In the genomic region with DNA sequence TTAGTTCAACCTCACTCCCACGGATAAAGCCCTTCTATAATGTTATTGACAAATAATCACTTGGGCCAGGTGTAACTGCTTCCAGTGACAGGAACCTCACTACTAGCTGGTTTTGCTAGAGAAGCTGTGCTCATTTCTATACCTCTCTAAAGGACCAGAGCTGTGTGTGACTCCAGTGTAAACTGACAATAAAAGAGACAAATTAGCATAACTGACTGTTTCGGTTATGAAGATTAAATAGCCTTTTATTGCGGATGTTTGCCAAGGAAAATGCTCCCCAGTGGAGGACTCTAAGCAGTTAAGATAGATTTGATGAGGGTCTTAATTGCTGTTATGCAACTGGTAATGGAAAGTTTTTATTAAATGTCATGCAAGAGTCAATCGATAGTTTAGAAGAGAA, we compare ENCODE assay signal across 28 cellular contexts.
"Had no signal": no experiment of that assay in that cellular context is flagged by ENCODE, and none has a peak within 500 bp of the region (broad histone marks: within the 10 kb centered on the region; RNA-seq: fewer than 3 reads in every experiment).

No MANE protein-coding gene starts in this region.

- H3K27ac ChIP-seq: ascending aorta, brain microvascular endothelial cell, colonic mucosa, dorsolateral prefrontal cortex, left lung, right lobe of liver, skin epidermis, stomach, suprapubic skin, tibial nerve, VCaP had no signal

- H3K9me3 Mint-ChIP-seq: activated CD4-positive, alpha-beta T cell treated with anti-CD3 and anti-CD28 coated beads, Interleukin-2, amount 10 ng/mL, durations not matched to agents 7 days and 5 days; activated naive CD4-positive, alpha-beta T cell treated with anti-CD3 and anti-CD28 coated beads, Interleukin-2, amount 50 U/mL, for 72 hours; activated T-helper 17 cell treated with anti-CD3 and anti-CD28 coated beads, Interleukin-2, amount 50 U/mL, for 72 hours; central memory CD8-positive, alpha-beta T cell; effector memory CD8-positive, alpha-beta T cell; immature natural killer cell had no signal

- H3K4me3 ChIP-seq: ascending aorta, colonic mucosa, dorsolateral prefrontal cortex, left lung, lung, right lobe of liver, skin epidermis, stomach, suprapubic skin, tibial nerve had no signal

- H3K27me3 ChIP-seq: ascending aorta, brain microvascular endothelial cell, colonic mucosa, dorsolateral prefrontal cortex, left lung, right lobe of liver, stomach, suprapubic skin, tibial nerve had no signal

- FAIRE-seq: endothelial cell of umbilical vein had no signal

- H3K36me3 ChIP-seq: ascending aorta, brain microvascular endothelial cell, colonic mucosa, left lung, right lobe of liver, stomach, suprapubic skin, tibial nerve had no signal

- H3K4me1 Mint-ChIP-seq: activated CD4-positive, alpha-beta T cell treated with anti-CD3 and anti-CD28 coated beads, Interleukin-2, amount 10 ng/mL, durations not matched to agents 7 days and 5 days; activated T-helper 17 cell treated with anti-CD3 and anti-CD28 coated beads, Interleukin-2, amount 50 U/mL, for 72 hours; central memory CD8-positive, alpha-beta T cell; immature natural killer cell; neural crest cell; stimulated activated memory B cell treated with anti-CD40 and anti-IgM and Interleukin-4, amounts not matched to agents 10 μg/mL and 1 μg/mL and 100 μg/mL, for 72 hours had no signal

- DNase-seq: activated CD4-positive, alpha-beta T cell treated with anti-CD3 and anti-CD28 coated beads, Interleukin-2, amount 10 ng/mL, durations not matched to agents 7 days and 5 days; activated CD4-positive, CD25-positive, alpha-beta regulatory T cell treated with anti-CD3 and anti-CD28 coated beads, Interleukin-2, amount 50 U/mL, for 72 hours; activated CD8-positive, alpha-beta T cell treated with anti-CD3 and anti-CD28 coated beads, Interleukin-2, amount 10 ng/mL, durations not matched to agents 7 days and 5 days; brain microvascular endothelial cell; colonic mucosa; dorsolateral prefrontal cortex; effector memory CD8-positive, alpha-beta T cell; foreskin melanocyte; immature natural killer cell; left lung; naive thymus-derived CD4-positive, alpha-beta T cell; occipital lobe; right lobe of liver; stimulated activated CD4-positive, alpha-beta T cell treated with anti-CD3 and anti-CD28 coated beads, Interleukin-2, amount 100 ng/mL, for 24 hours; stomach had no signal

- H3K27me3 Mint-ChIP-seq: activated CD4-positive, alpha-beta T cell treated with anti-CD3 and anti-CD28 coated beads, Interleukin-2, amount 10 ng/mL, durations not matched to agents 7 days and 5 days; activated T-helper 17 cell treated with anti-CD3 and anti-CD28 coated beads, Interleukin-2, amount 50 U/mL, for 72 hours; stimulated activated memory B cell treated with anti-CD40 and anti-IgM and Interleukin-4, amounts not matched to agents 10 μg/mL and 1 μg/mL and 100 μg/mL, for 72 hours had no signal

- H3K9me3 ChIP-seq: ascending aorta, colonic mucosa, left lung, right lobe of liver, stomach, suprapubic skin had no signal

- H3K4me1 ChIP-seq: ascending aorta, colonic mucosa, left lung, right lobe of liver, stomach, suprapubic skin, tibial nerve had no signal

- ATAC-seq: activated CD8-positive, alpha-beta T cell treated with anti-CD3 and anti-CD28 coated beads, Interleukin-2, amount 10 ng/mL, durations not matched to agents 7 days and 5 days; activated naive CD4-positive, alpha-beta T cell treated with anti-CD3 and anti-CD28 coated beads, Interleukin-2, amount 50 U/mL, for 72 hours; activated T-helper 17 cell treated with anti-CD3 and anti-CD28 coated beads, Interleukin-2, amount 50 U/mL, for 72 hours; effector memory CD8-positive, alpha-beta T cell; esophagus mucosa; left lung; naive thymus-derived CD4-positive, alpha-beta T cell; right lobe of liver; stimulated activated memory B cell treated with anti-CD40 and anti-IgM and Interleukin-4, amounts not matched to agents 10 μg/mL and 1 μg/mL and 100 μg/mL, for 72 hours had no signal

- H3K36me3 Mint-ChIP-seq: activated naive CD4-positive, alpha-beta T cell treated with anti-CD3 and anti-CD28 coated beads, Interleukin-2, amount 50 U/mL, for 72 hours; naive thymus-derived CD4-positive, alpha-beta T cell; stimulated activated memory B cell treated with anti-CD40 and anti-IgM and Interleukin-4, amounts not matched to agents 10 μg/mL and 1 μg/mL and 100 μg/mL, for 72 hours had no signal

- H3K4me3 Mint-ChIP-seq: activated CD4-positive, alpha-beta T cell treated with anti-CD3 and anti-CD28 coated beads, Interleukin-2, amount 10 ng/mL, durations not matched to agents 7 days and 5 days; activated CD8-positive, alpha-beta T cell treated with anti-CD3 and anti-CD28 coated beads, Interleukin-2, amount 10 ng/mL, durations not matched to agents 7 days and 5 days; activated T-helper 17 cell treated with anti-CD3 and anti-CD28 coated beads, Interleukin-2, amount 50 U/mL, for 72 hours; central memory CD8-positive, alpha-beta T cell; effector memory CD8-positive, alpha-beta T cell; immature natural killer cell; naive thymus-derived CD4-positive, alpha-beta T cell; neural crest cell; stimulated activated memory B cell treated with anti-CD40 and anti-IgM and Interleukin-4, amounts not matched to agents 10 μg/mL and 1 μg/mL and 100 μg/mL, for 72 hours had no signal

- H3K27ac Mint-ChIP-seq: activated CD4-positive, alpha-beta T cell treated with anti-CD3 and anti-CD28 coated beads, Interleukin-2, amount 10 ng/mL, durations not matched to agents 7 days and 5 days; activated CD8-positive, alpha-beta T cell treated with anti-CD3 and anti-CD28 coated beads, Interleukin-2, amount 10 ng/mL, durations not matched to agents 7 days and 5 days; activated naive CD4-positive, alpha-beta T cell treated with anti-CD3 and anti-CD28 coated beads, Interleukin-2, amount 50 U/mL, for 72 hours; activated T-helper 17 cell treated with anti-CD3 and anti-CD28 coated beads, Interleukin-2, amount 50 U/mL, for 72 hours; effector memory CD8-positive, alpha-beta T cell; immature natural killer cell; naive thymus-derived CD4-positive, alpha-beta T cell; stimulated activated memory B cell treated with anti-CD40 and anti-IgM and Interleukin-4, amounts not matched to agents 10 μg/mL and 1 μg/mL and 100 μg/mL, for 72 hours had no signal
